24 cellular contexts compared by ENCODE assay signal in genomic region chr3:73479325-73479724, GRCh38.
"Had no signal": no experiment of that assay in that cellular context is flagged by ENCODE, and none has a peak within 500 bp of the region (broad histone marks: within the 10 kb centered on the region; RNA-seq: fewer than 3 reads in every experiment).

No MANE protein-coding gene starts in this region.

- DNase-seq: cortex of kidney; effector memory CD8-positive, alpha-beta T cell; erythroblast; esophagus squamous epithelium; foreskin melanocyte; glutamatergic neuron; hypothalamus; immature natural killer cell; islet precursor cell; left ventricle myocardium superior; naive B cell; sigmoid colon; spleen; stimulated activated CD4-positive, alpha-beta T cell treated with anti-CD3 and anti-CD28 coated beads, Interleukin-2, amount 100 ng/mL, for 48 hours; stimulated activated naive B cell treated with anti-CD40 and anti-IgM and Interleukin-4, amounts not matched to agents 10 μg/mL and 1 μg/mL and 100 μg/mL, for 72 hours had no signal

- H3K27me3 ChIP-seq: esophagus squamous epithelium, neural progenitor cell, right atrium auricular region, sigmoid colon, spleen, suprapubic skin, vagina had no signal

- H3K27ac ChIP-seq: esophagus squamous epithelium, lower lobe of right lung, neural progenitor cell, parathyroid adenoma, right atrium auricular region, skin epidermis, spleen, suprapubic skin, vagina had no signal

- H3K36me3 ChIP-seq: esophagus squamous epithelium, lower lobe of right lung, neural progenitor cell, right atrium auricular region, sigmoid colon, spleen, suprapubic skin, vagina had no signal

- H3K4me1 ChIP-seq: lower lobe of right lung, parathyroid adenoma, suprapubic skin had no signal

- H3K9ac ChIP-seq: neural progenitor cell, parathyroid adenoma had no signal

- FAIRE-seq: endometrium had no signal

- H3K4me3 ChIP-seq: esophagus squamous epithelium, lower lobe of right lung, neural progenitor cell, right atrium auricular region, sigmoid colon, skin epidermis, spleen, suprapubic skin, vagina had no signal

- ATAC-seq: effector memory CD8-positive, alpha-beta T cell; natural killer cell treated with Interleukin-12 subunit alpha and Interleukin-12 subunit beta and Interleukin-15 and Interleukin-18, amount 100 ng/mL, for 72 hours; stimulated activated naive B cell treated with anti-CD40 and anti-IgM and Interleukin-4, amounts not matched to agents 10 μg/mL and 1 μg/mL and 100 μg/mL, for 72 hours had no signal

- H3K9me3 ChIP-seq: esophagus squamous epithelium, lower lobe of right lung, right atrium auricular region, sigmoid colon, suprapubic skin, vagina had no signal
